ENCODE assay signal across 7 cellular contexts in genomic region chr15:39935241-39935640, GRCh38. TPM values are rescaled to one million over a fixed set of nuclear protein-coding genes. Genes with fewer than 3 reads are reported as not detected.
DNase-seq lines count a peak whose midpoint lies in the region; ATAC-seq and TF ChIP-seq lines count a peak whose summit lies in the region.

No MANE protein-coding gene starts in this region.

- no TSS peak for BruUV-seq in Caco-2 (replicated peaks; lab: Mats Ljungman, UMichigan)

- peak overlapping the region; percentile 92 for H3K4me3 Mint-ChIP-seq in Caco-2 (ENCODE audit: unreplicated experiment)
- H3K4me3 Mint-ChIP-seq in effector memory CD8-positive, alpha-beta T cell = peak overlapping the region; percentile 84 to 88

- H3K9me2 ChIP-seq in Loucy (replicated peaks; ENCODE audit: low read depth, low read length) = no peaks in the 10 kb centered on the region

- DNase-seq in Caco-2 = no peak
- DNase-seq in effector memory CD8-positive, alpha-beta T cell = no peak
- no peak for DNase-seq in NCI-H1092 (lab: John Stamatoyannopoulos, UW)
- no peak for DNase-seq in Kasumi-1 (lab: John Stamatoyannopoulos, UW)

- H3K4me1 ChIP-seq in Caco-2 (peaks cover 17% of the 10 kb centered on the region; the same call in 1 of the 2 replicates), Loucy (ENCODE audit: insufficient read depth, low read length, poor library complexity, severe bottlenecking) (peaks cover 45% of the 10 kb centered on the region), neuron (ENCODE audit: insufficient read depth, low read length) (peaks cover 15% of the 10 kb centered on the region)

- no peaks in the 10 kb centered on the region for H3F3A ChIP-seq in Loucy (ENCODE audit: low read depth)

- no peak overlapping the region for H2AFZ ChIP-seq in Loucy (ENCODE audit: low read length)
- no peak overlapping the region for H2AFZ ChIP-seq in neuron (ENCODE audit: low read depth, low read length)

- H3K27me3 ChIP-seq in Caco-2 (replicated peaks; ENCODE audit: control insufficient read depth, insufficient read depth, low read length) (no peaks in the 10 kb centered on the region), Loucy (ENCODE audit: insufficient read depth, low read length, poor library complexity, severe bottlenecking) (no peaks in the 10 kb centered on the region), neuron (ENCODE audit: insufficient read depth, low read length) (no peaks in the 10 kb centered on the region)

- H3K9me3 ChIP-seq in Caco-2 = no peaks in the 10 kb centered on the region
- H3K9me3 ChIP-seq in Loucy (ENCODE audit: insufficient read depth, low read depth, low read length) = no peaks in the 10 kb centered on the region
- H3K9me3 ChIP-seq in neuron (ENCODE audit: low read length) = peaks cover 2% of the 10 kb centered on the region

- H3K9ac ChIP-seq in Loucy (ENCODE audit: low read depth, low read length, poor library complexity, severe bottlenecking) = peak overlapping the region; percentile 75

- H3K4me3 ChIP-seq in Caco-2 (ENCODE audit: low read depth, low read length) (no peak overlapping the region), Loucy (ENCODE audit: low read length, poor library complexity, severe bottlenecking) (peak overlapping the region; percentile 76), neuron (ENCODE audit: low read length) (peak overlapping the region; percentile 86)

- H3K36me3 Mint-ChIP-seq in Caco-2 (ENCODE audit: insufficient read depth, unreplicated experiment) = peaks cover 5% of the 10 kb centered on the region
- peaks cover 4% of the 10 kb centered on the region for H3K36me3 Mint-ChIP-seq in effector memory CD8-positive, alpha-beta T cell (ENCODE audit: insufficient read depth)

- TF ChIP-seq CTCF in Caco-2 (IDR thresholded peaks at IDR 0.05; ENCODE audit: insufficient read depth in 1 of 2, low read depth in 1 of 2, low read length in 1 of 2, severe bottlenecking in 1 of 2, unreplicated experiment in 1 of 2) = no peak
- TF ChIP-seq CTCF in Loucy (conservative IDR thresholded peaks at IDR 0.05; ENCODE audit: low read length) = no peak

- intact Hi-C loops in Caco-2 (cut with micrococcal nuclease; ENCODE audit: unreplicated experiment) = no loop called here

- H3K27ac Mint-ChIP-seq in Caco-2 (ENCODE audit: unreplicated experiment) = no peak overlapping the region
- no peak overlapping the region for H3K27ac Mint-ChIP-seq in effector memory CD8-positive, alpha-beta T cell

- no peaks in the 10 kb centered on the region for H3K9me3 Mint-ChIP-seq in Caco-2 (ENCODE audit: unreplicated experiment)
- H3K9me3 Mint-ChIP-seq in effector memory CD8-positive, alpha-beta T cell = no peaks in the 10 kb centered on the region

- no peak for ATAC-seq in effector memory CD8-positive, alpha-beta T cell (replicated peaks)
- no peak for ATAC-seq in GM18519 (IDR thresholded peaks at IDR 0.05; ENCODE audit: low FRiP score, unreplicated experiment)

- H3K4me1 Mint-ChIP-seq in Caco-2 (ENCODE audit: low read depth, unreplicated experiment) = peaks cover 10% of the 10 kb centered on the region
- peaks cover 12 to 18% of the 10 kb centered on the region in 2 donors for H3K4me1 Mint-ChIP-seq in effector memory CD8-positive, alpha-beta T cell (ENCODE audit: low read depth in 2 of 2)

- CTCF ChIA-PET in Caco-2 (lab: Charles Lee) = interaction anchor here (4.1 kb wide), 1 partner anchor 47 kb away, joined by 31 read pairs; no protein-coding TSS in a partner anchor

- peaks cover 10% of the 10 kb centered on the region for H3K79me2 ChIP-seq in Loucy (ENCODE audit: insufficient read depth, low read length)

- H3K36me3 ChIP-seq in Caco-2 (ENCODE audit: control insufficient read depth, insufficient read depth, low read length) (no peaks in the 10 kb centered on the region), Loucy (ENCODE audit: insufficient read depth, low read length) (0 out of 2 replicates have a peak, but pooled peaks cover 4% of the 10 kb centered on the region), neuron (ENCODE audit: insufficient read depth, low read length) (peaks cover 13% of the 10 kb centered on the region)

- H3K27me3 Mint-ChIP-seq in Caco-2 (ENCODE audit: insufficient read depth, unreplicated experiment) = no peaks in the 10 kb centered on the region
- peaks cover 0 to 9% of the 10 kb centered on the region in 2 donors for H3K27me3 Mint-ChIP-seq in effector memory CD8-positive, alpha-beta T cell

- POLR2A ChIA-PET in Caco-2 (lab: Charles Lee) = no interaction called here

- no peaks in the 10 kb centered on the region for H4K20me1 ChIP-seq in Loucy (ENCODE audit: insufficient read depth, low read length, poor library complexity, severe bottlenecking)

- peak overlapping the region; percentile 73 for H3K4me2 ChIP-seq in Loucy (ENCODE audit: low read depth, low read length, poor library complexity, severe bottlenecking)

RNA-seq across cellular contexts. Expression of gene EIF2AK4, which starts 1.3 kb away (rescaled TPM):
- total RNA-seq in Caco-2 (2022) = 33.8 and 38.3 TPM in 2 replicates

RNA-seq across cellular contexts. Expression of gene GPR176, which starts 15.2 kb away (rescaled TPM):
- total RNA-seq in Caco-2 (2022) = 9.8 and 14.4 TPM in 2 replicates
